ENCODE assay signal across 10 cellular contexts in genomic region chr4:48129307-48130014, GRCh38. TPM values are rescaled to one million over a fixed set of nuclear protein-coding genes. Genes with fewer than 3 reads are reported as not detected.
A peak's percentile ranks its signal among the peaks of the same experiment; 100 is the strongest.
DNase-seq lines count a peak whose midpoint lies in the region; FAIRE-seq and TF ChIP-seq lines count a peak whose summit lies in the region.
"Had no signal": no experiment of that assay in that cellular context is flagged by ENCODE, and none has a peak within 500 bp of the region (broad histone marks: within the 10 kb centered on the region; RNA-seq: fewer than 3 reads in every experiment).

No MANE protein-coding gene starts in this region.

- H3K4me2 ChIP-seq in PC-9 = 0 out of 2 replicates have a peak overlapping the region, but pooled peaks have one; percentile 71

- CTCF ChIA-PET in PC-9 (lab: Charles Lee) = no interaction called here

- H3K4me3 ChIP-seq in PC-9 (no peak overlapping the region), ovary (no peak overlapping the region)

- POLR2A ChIA-PET in PC-9 (lab: Charles Lee; ENCODE audit: unreplicated experiment) = no interaction called here

- TF ChIP-seq POLR2A in ovary (IDR thresholded peaks at IDR 0.05) = no peak

- H3K9me2 ChIP-seq in PC-9 (ENCODE audit: insufficient read depth) = no peaks in the 10 kb centered on the region; the same call in 1 of the 2 replicates

- no peaks in the 10 kb centered on the region for H3K27me3 ChIP-seq in PC-9 (ENCODE audit: insufficient read depth, low read depth)
- no peaks in the 10 kb centered on the region for H3K27me3 ChIP-seq in ovary

- H2AFZ ChIP-seq in PC-9 = no peak overlapping the region

- peaks cover 59% of the 10 kb centered on the region for H3K4me1 ChIP-seq in PC-9 (replicated peaks; ENCODE audit: insufficient read depth)
- no peaks in the 10 kb centered on the region for H3K4me1 ChIP-seq in ovary (ENCODE audit: insufficient read depth)

- H4K20me1 ChIP-seq in PC-9 (ENCODE audit: insufficient read depth) = no peaks in the 10 kb centered on the region

- peaks cover 29% of the 10 kb centered on the region for H3F3A ChIP-seq in PC-9 (ENCODE audit: insufficient read depth, low read depth)

- TF ChIP-seq CTCF in PC-9 (conservative IDR thresholded peaks at IDR 0.05) (no peak), ovary (IDR thresholded peaks at IDR 0.05) (no peak)

- no peaks in the 10 kb centered on the region for H3K9me3 ChIP-seq in PC-9 (ENCODE audit: insufficient read depth, low read depth)
- H3K9me3 ChIP-seq in ovary = no peaks in the 10 kb centered on the region

- peak; percentile 4 for DNase-seq in Daoy (ENCODE audit: low read depth)
- no peak for DNase-seq in PC-9
- peak; percentile 29 for DNase-seq in amniotic epithelial cell (ENCODE audit: low read depth)
- DNase-seq in ovary = peak in 3 of 5 donors; percentile 7 to 42 (median 17)
- DNase-seq in NCI-H2107 (lab: John Stamatoyannopoulos, UW) = no peak
- DNase-seq in NCI-H2171 treated with DMSO at 0.1 percent for 48 hours (lab: John Stamatoyannopoulos, UW) = no peak
- no peak for DNase-seq in GM19239 (ENCODE audit: insufficient read length, low spot score)
- DNase-seq in SIG-M5 (lab: John Stamatoyannopoulos, UW) = no peak

- H3K36me3 ChIP-seq in PC-9 (ENCODE audit: low read depth) = no peaks in the 10 kb centered on the region
- H3K36me3 ChIP-seq in ovary = no peaks in the 10 kb centered on the region

- H3K27ac ChIP-seq in PC-9 (peak overlapping the region; percentile 74; the same call in 1 of the 2 replicates), ovary (no peak overlapping the region)

- WGBS in ovary, 3 donors = 14 to 19% (median 16%) methylated on average over 9 of the region's 9 CpGs

- intact Hi-C loops in PC-9 (cut with micrococcal nuclease; ENCODE audit: unreplicated experiment) (loop anchor here (2.0 to 10.0 kb wide), 7 partner anchors 113 to 833 kb away; partner anchors contain the start of genes CNGA1, FRYL, NFXL1 and NIPAL1), ovary (cut with DNase I) (no loop called here)

- no peaks in the 10 kb centered on the region for H3K79me2 ChIP-seq in PC-9 (ENCODE audit: low read depth)

- no peak for FAIRE-seq in GM19239 (lab: Jason Lieb, UNC)
- FAIRE-seq: GM12892 had no signal

- no peak for TF ChIP-seq EP300 in ovary (IDR thresholded peaks at IDR 0.05)

- no TSS peak for BruUV-seq in PC-9 (replicated peaks; lab: Mats Ljungman, UMichigan)

RNA-seq across cellular contexts. Expression of gene TXK, which starts 4.6 kb away (rescaled TPM):
- 0.23 and 0.36 TPM in 2 replicates for total RNA-seq in Daoy (2014; rRNA removed; shearing (Covaris generic))
- total RNA-seq in PC-9 (2021) = 1.4 and 2.6 TPM in 2 replicates
- 1 to 10 TPM in 3 of 7 donors, under 1 TPM in 4; 0.13 to 2.3 (median 0.33) TPM for total RNA-seq in ovary
- polyA plus RNA-seq in ovary = under 1 TPM; 0.11 to 0.25 TPM
- polyA plus RNA-seq: neural cell had no signal

Comparison
In these comparisons a context has a peak if more than half of its experiments do, and no peak if none do; other contexts are left out.
1. DNase-seq: peak in Daoy (single experiment), amniotic epithelial cell (single experiment) and ovary (3 of 5); none in PC-9 (0 of 2), NCI-H2107 (single experiment), NCI-H2171 treated with DMSO at 0.1 percent for 48 hours (single experiment), GM19239 (single experiment) and SIG-M5 (single experiment).